Comparison of ENCODE assay signal across 10 cellular contexts in genomic region chr3:177199206-177199765, GRCh38. TPM values are rescaled to one million over a fixed set of nuclear protein-coding genes. Genes with fewer than 3 reads are reported as not detected.
A peak's percentile ranks its signal among the peaks of the same experiment; 100 is the strongest.
DNase-seq lines count a peak whose midpoint lies in the region; ATAC-seq lines count a peak whose summit lies in the region.
"Had no signal": no experiment of that assay in that cellular context is flagged by ENCODE, and none has a peak within 500 bp of the region (broad histone marks: within the 10 kb centered on the region; RNA-seq: fewer than 3 reads in every experiment).

No MANE protein-coding gene starts in this region.

- no peak for ATAC-seq in stimulated activated naive CD8-positive, alpha-beta T cell treated with anti-CD3 and anti-CD28 coated beads, Interleukin-15, Interleukin-2, amounts not matched to agents 100 U/mL and 50 U/mL, for 24 hours
- ATAC-seq in activated naive CD4-positive, alpha-beta T cell treated with anti-CD3 and anti-CD28 coated beads, Interleukin-2, amount 50 U/mL, for 72 hours: peak in 1 of 2 donors; percentile 1
- ATAC-seq in naive B cell (ENCODE audit: low read depth in 2 of 2) (no peak), HG03460 (IDR thresholded peaks at IDR 0.05; ENCODE audit: unreplicated experiment) (no peak)

- no peaks in the 10 kb centered on the region for H3K27me3 Mint-ChIP-seq in stimulated activated naive CD8-positive, alpha-beta T cell treated with anti-CD3 and anti-CD28 coated beads, Interleukin-15, Interleukin-2, amounts not matched to agents 100 ng/mL and 50 ng/mL, for 24 hours
- H3K27me3 Mint-ChIP-seq in naive B cell: peaks cover 0 to 4% (median 0%) of the 10 kb centered on the region in 3 donors

- peaks cover 13% of the 10 kb centered on the region for H3K36me3 Mint-ChIP-seq in stimulated activated naive CD8-positive, alpha-beta T cell treated with anti-CD3 and anti-CD28 coated beads, Interleukin-15, Interleukin-2, amounts not matched to agents 100 ng/mL and 50 ng/mL, for 24 hours (ENCODE audit: low read depth)
- H3K36me3 Mint-ChIP-seq in activated naive CD4-positive, alpha-beta T cell treated with anti-CD3 and anti-CD28 coated beads, Interleukin-2, amount 50 U/mL, for 72 hours: peaks cover 21 to 28% of the 10 kb centered on the region in 2 donors
- no peaks in the 10 kb centered on the region for H3K36me3 Mint-ChIP-seq in naive B cell

- H3K9me3 Mint-ChIP-seq in stimulated activated naive CD8-positive, alpha-beta T cell treated with anti-CD3 and anti-CD28 coated beads, Interleukin-15, Interleukin-2, amounts not matched to agents 100 ng/mL and 50 ng/mL, for 24 hours: no peaks in the 10 kb centered on the region
- H3K9me3 Mint-ChIP-seq in activated naive CD4-positive, alpha-beta T cell treated with anti-CD3 and anti-CD28 coated beads, Interleukin-2, amount 50 U/mL, for 72 hours: no peaks in the 10 kb centered on the region
- peaks cover 0 to 7% (median 0%) of the 10 kb centered on the region in 7 donors for H3K9me3 Mint-ChIP-seq in naive B cell

- DNase-seq in stimulated activated naive CD8-positive, alpha-beta T cell treated with anti-CD3 and anti-CD28 coated beads, Interleukin-15, Interleukin-2, amounts not matched to agents 100 U/mL and 50 U/mL, for 24 hours: no peak
- DNase-seq in activated naive CD4-positive, alpha-beta T cell treated with anti-CD3 and anti-CD28 coated beads, Interleukin-2, amount 50 U/mL, for 72 hours (ENCODE audit: low spot score in 2 of 2): no peak
- DNase-seq in naive B cell: no peak
- DNase-seq in activated gamma-delta T cell treated with Interleukin-2 at 50 U/mL for 16 hours: no peak
- DNase-seq in C1 segment of cervical spinal cord (lab: John Stamatoyannopoulos, UW): no peak
- DNase-seq in NCI-H1436 treated with DMSO at 0.1 percent for 48 hours (lab: John Stamatoyannopoulos, UW): no peak
- DNase-seq: DMS79, right cardiac atrium had no signal

- H3K27ac Mint-ChIP-seq in stimulated activated naive CD8-positive, alpha-beta T cell treated with anti-CD3 and anti-CD28 coated beads, Interleukin-15, Interleukin-2, amounts not matched to agents 100 ng/mL and 50 ng/mL, for 24 hours: peak overlapping the region; percentile 78
- peak overlapping the region; percentile 35 to 92 for H3K27ac Mint-ChIP-seq in activated naive CD4-positive, alpha-beta T cell treated with anti-CD3 and anti-CD28 coated beads, Interleukin-2, amount 50 U/mL, for 72 hours
- peak overlapping the region; percentile 0 to 97 (median 51) for H3K27ac Mint-ChIP-seq in naive B cell

- peaks cover 61% of the 10 kb centered on the region for H3K4me1 Mint-ChIP-seq in stimulated activated naive CD8-positive, alpha-beta T cell treated with anti-CD3 and anti-CD28 coated beads, Interleukin-15, Interleukin-2, amounts not matched to agents 100 ng/mL and 50 ng/mL, for 24 hours (ENCODE audit: low read depth)
- H3K4me1 Mint-ChIP-seq in naive B cell: peaks cover 29 to 47% (median 40%) of the 10 kb centered on the region in 3 donors

- peak overlapping the region; percentile 79 for H3K4me3 Mint-ChIP-seq in stimulated activated naive CD8-positive, alpha-beta T cell treated with anti-CD3 and anti-CD28 coated beads, Interleukin-15, Interleukin-2, amounts not matched to agents 100 ng/mL and 50 ng/mL, for 24 hours
- peak overlapping the region in 6 of 8 donors; percentile 4 to 64 (median 36) for H3K4me3 Mint-ChIP-seq in naive B cell

RNA-seq across cellular contexts. Expression of gene TBL1XR1, which starts 2.0 kb away (rescaled TPM):
- 100 to 1,000 TPM; 130 to 184 TPM for total RNA-seq in activated naive CD4-positive, alpha-beta T cell treated with anti-CD3 and anti-CD28 coated beads, Interleukin-2, amount 50 U/mL, for 72 hours
- 10 to 100 TPM; 18.4 to 48.3 (median 33.2) TPM for polyA plus RNA-seq in naive B cell (ENCODE audit: low read depth in 6 of 6)
